ENCODE assay signal across 26 cellular contexts in genomic region chr6:116020738-116021137, GRCh38. TPM values are rescaled to one million over a fixed set of nuclear protein-coding genes. Genes with fewer than 3 reads are reported as not detected.
"Had no signal": no experiment of that assay in that cellular context is flagged by ENCODE, and none has a peak within 500 bp of the region (broad histone marks: within the 10 kb centered on the region; RNA-seq: fewer than 3 reads in every experiment).

No MANE protein-coding gene starts in this region.

- H2AFZ ChIP-seq: parathyroid adenoma had no signal

- H3K4me2 ChIP-seq: smooth muscle cell had no signal

- FAIRE-seq: endothelial cell of umbilical vein, keratinocyte had no signal

- H3K27ac ChIP-seq: esophagus muscularis mucosa, foreskin keratinocyte, heart right ventricle, parathyroid adenoma, stomach, thyroid gland had no signal

- H3K4me3 ChIP-seq: esophagus muscularis mucosa, heart right ventricle, lung, right lobe of liver, smooth muscle cell, stomach, thyroid gland had no signal

- H3K9ac ChIP-seq: parathyroid adenoma had no signal

- H3K79me2 ChIP-seq: parathyroid adenoma had no signal

- ATAC-seq: foreskin keratinocyte, heart right ventricle, left lobe of liver, natural killer cell, right lobe of liver had no signal

- H3K27me3 ChIP-seq: esophagus muscularis mucosa, foreskin keratinocyte, heart right ventricle, right lobe of liver, stomach, thyroid gland had no signal

- DNase-seq: effector CD8-positive, alpha-beta T cell; endodermal cell; foreskin keratinocyte; glutamatergic neuron; heart right ventricle; hypothalamus; immature natural killer cell; natural killer cell; occipital lobe; right lobe of liver; stimulated activated CD4-positive, alpha-beta T cell treated with anti-CD3 and anti-CD28 coated beads, Interleukin-12 subunit alpha, Interleukin-12 subunit beta, amount 100 ng/mL, for 4 hours; stimulated activated CD4-positive, alpha-beta T cell treated with anti-CD3 and anti-CD28 coated beads, Interleukin-1b, Interleukin-23, amount 100 ng/mL, for 48 hours; stimulated activated CD4-positive, alpha-beta T cell treated with anti-CD3 and anti-CD28 coated beads, Interleukin-4, amount 100 ng/mL, for 1 hour; stimulated activated CD8-positive, alpha-beta memory T cell treated with anti-CD3 and anti-CD28 coated beads, Interleukin-4, amount 100 ng/mL, for 48 hours; stimulated activated naive CD4-positive, alpha-beta T cell treated with Interleukin-2 at 50 U/mL for 16 hours; stomach; thyroid gland had no signal

- H3K4me1 ChIP-seq: parathyroid adenoma had no signal

- H3K9me3 ChIP-seq: esophagus muscularis mucosa, heart right ventricle, right lobe of liver, stomach, thyroid gland had no signal

- H3K36me3 ChIP-seq: esophagus muscularis mucosa, heart right ventricle, right lobe of liver, stomach, thyroid gland had no signal

RNA-seq across cellular contexts. Expression of gene FRK, which starts 40.0 kb away (rescaled TPM):
- total RNA-seq: endothelial cell of umbilical vein, mononuclear cell, natural killer cell had no signal
- polyA plus RNA-seq: immature natural killer cell, neural cell had no signal
